Comparison of ENCODE assay signal across 7 cellular contexts in the genomic region with DNA sequence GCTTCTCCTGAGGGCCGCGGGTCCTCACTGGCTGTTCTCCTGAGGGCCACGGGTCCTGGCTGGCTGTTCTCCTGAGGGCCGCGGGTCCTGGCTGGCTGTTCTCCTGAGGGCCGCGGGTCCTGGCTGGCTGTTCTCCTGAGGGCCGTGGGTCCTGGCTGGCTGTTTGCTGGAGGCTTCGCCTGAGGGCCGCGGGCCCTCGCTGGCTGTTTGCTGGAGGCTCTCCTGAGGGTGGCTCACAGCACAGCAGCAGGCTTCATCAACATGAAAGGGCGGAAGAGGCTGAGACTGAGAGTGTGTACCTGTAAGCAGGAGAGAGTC.
A peak's percentile ranks its signal among the peaks of the same experiment; 100 is the strongest.
DNase-seq lines count a peak whose midpoint lies in the region; ATAC-seq and TF ChIP-seq lines count a peak whose summit lies in the region.
"Not testable (repeated sequence)": the region's sequence is repeated elsewhere in the genome, so short reads cannot be mapped to it uniquely, and the experiment has no call there.

No MANE protein-coding gene starts in this region.

- not testable (repeated sequence) for ATAC-seq in WTC11; activated naive CD4-positive, alpha-beta T cell treated with anti-CD3 and anti-CD28 coated beads, Interleukin-2, amount 50 U/mL, for 72 hours

- H3K27ac Mint-ChIP-seq in WTC11; activated naive CD4-positive, alpha-beta T cell treated with anti-CD3 and anti-CD28 coated beads, Interleukin-2, amount 50 U/mL, for 72 hours: not testable (repeated sequence)
- H3K27ac Mint-ChIP-seq in activated T-helper 1 cell treated with anti-CD3 and anti-CD28 coated beads, Interleukin-12 subunit alpha, Interleukin-12 subunit beta, Interleukin-2, Interleukin-4 antibody, amounts not matched to agents 30 ng/mL and 10 ng/mL and 1 ng/mL, durations not matched to agents 14 hours and 24 hours and 36 hours, result peak overlapping the region; percentile 21

- TF ChIP-seq CTCF in WTC11 (IDR thresholded peaks at IDR 0.05), result not testable (repeated sequence)

- intact Hi-C loops in activated T-helper 1 cell treated with anti-CD3 and anti-CD28 coated beads, Interleukin-12 subunit alpha, Interleukin-12 subunit beta, Interleukin-2, Interleukin-4 antibody, amounts not matched to agents 30 ng/mL and 10 ng/mL and 1 ng/mL, durations not matched to agents 14 hours and 24 hours and 36 hours (cut with micrococcal nuclease); cardiac septum (cut with DNase I); posterior vena cava (cut with DNase I): not testable (repeated sequence)

- H3K4me1 Mint-ChIP-seq in WTC11; activated T-helper 1 cell treated with anti-CD3 and anti-CD28 coated beads, Interleukin-12 subunit alpha, Interleukin-12 subunit beta, Interleukin-2, Interleukin-4 antibody, amounts not matched to agents 30 ng/mL and 10 ng/mL and 1 ng/mL, durations not matched to agents 14 hours and 24 hours and 36 hours (ENCODE audit: low read depth): not testable (repeated sequence)

- peaks cover 32% of the 10 kb centered on the region for H3K9me3 Mint-ChIP-seq in WTC11
- H3K9me3 Mint-ChIP-seq in activated T-helper 1 cell treated with anti-CD3 and anti-CD28 coated beads, Interleukin-12 subunit alpha, Interleukin-12 subunit beta, Interleukin-2, Interleukin-4 antibody, amounts not matched to agents 30 ng/mL and 10 ng/mL and 1 ng/mL, durations not matched to agents 14 hours and 24 hours and 36 hours, result peaks cover 14% of the 10 kb centered on the region
- peaks cover 0 to 10% of the 10 kb centered on the region in 2 donors for H3K9me3 Mint-ChIP-seq in activated naive CD4-positive, alpha-beta T cell treated with anti-CD3 and anti-CD28 coated beads, Interleukin-2, amount 50 U/mL, for 72 hours

- DNase-seq in WTC11 (ENCODE audit: low spot score) (peak; percentile 4), cardiac septum (ENCODE audit: low spot score) (peak; percentile 17), mesenteric fat pad (ENCODE audit: low spot score) (peak; percentile 62), posterior vena cava (ENCODE audit: low spot score) (peak; percentile 48)
- DNase-seq in activated T-helper 1 cell treated with anti-CD3 and anti-CD28 coated beads, Interleukin-12 subunit alpha, Interleukin-12 subunit beta, Interleukin-2, Interleukin-4 antibody, amounts not matched to agents 30 ng/mL and 10 ng/mL and 1 ng/mL, durations not matched to agents 14 hours and 24 hours and 36 hours (ENCODE audit: low spot score), result not testable (repeated sequence)
- peak; percentile 0 to 33 for DNase-seq in activated naive CD4-positive, alpha-beta T cell treated with anti-CD3 and anti-CD28 coated beads, Interleukin-2, amount 50 U/mL, for 72 hours (ENCODE audit: low spot score in 2 of 2)
- peak; percentile 3 for DNase-seq in stimulated activated CD8-positive, alpha-beta memory T cell treated with anti-CD3 and anti-CD28 coated beads, Interleukin-4, amount 100 ng/mL, for 48 hours

- H3K27me3 Mint-ChIP-seq in WTC11 (ENCODE audit: low read depth), result not testable (repeated sequence)
- H3K27me3 Mint-ChIP-seq in activated T-helper 1 cell treated with anti-CD3 and anti-CD28 coated beads, Interleukin-12 subunit alpha, Interleukin-12 subunit beta, Interleukin-2, Interleukin-4 antibody, amounts not matched to agents 30 ng/mL and 10 ng/mL and 1 ng/mL, durations not matched to agents 14 hours and 24 hours and 36 hours (ENCODE audit: insufficient read depth), result peaks cover 22% of the 10 kb centered on the region

- POLR2A ChIA-PET in WTC11 (lab: Charles Lee), result not testable (repeated sequence)

- CTCF ChIA-PET in WTC11 (lab: Charles Lee), result not testable (repeated sequence)

- H3K36me3 Mint-ChIP-seq in WTC11, result peaks cover 16% of the 10 kb centered on the region
- not testable (repeated sequence) for H3K36me3 Mint-ChIP-seq in activated T-helper 1 cell treated with anti-CD3 and anti-CD28 coated beads, Interleukin-12 subunit alpha, Interleukin-12 subunit beta, Interleukin-2, Interleukin-4 antibody, amounts not matched to agents 30 ng/mL and 10 ng/mL and 1 ng/mL, durations not matched to agents 14 hours and 24 hours and 36 hours (ENCODE audit: low read depth); activated naive CD4-positive, alpha-beta T cell treated with anti-CD3 and anti-CD28 coated beads, Interleukin-2, amount 50 U/mL, for 72 hours

- not testable (repeated sequence) for H3K4me3 Mint-ChIP-seq in WTC11; activated T-helper 1 cell treated with anti-CD3 and anti-CD28 coated beads, Interleukin-12 subunit alpha, Interleukin-12 subunit beta, Interleukin-2, Interleukin-4 antibody, amounts not matched to agents 30 ng/mL and 10 ng/mL and 1 ng/mL, durations not matched to agents 14 hours and 24 hours and 36 hours
